Comparison of ENCODE assay signal across 8 cellular contexts in the genomic region with DNA sequence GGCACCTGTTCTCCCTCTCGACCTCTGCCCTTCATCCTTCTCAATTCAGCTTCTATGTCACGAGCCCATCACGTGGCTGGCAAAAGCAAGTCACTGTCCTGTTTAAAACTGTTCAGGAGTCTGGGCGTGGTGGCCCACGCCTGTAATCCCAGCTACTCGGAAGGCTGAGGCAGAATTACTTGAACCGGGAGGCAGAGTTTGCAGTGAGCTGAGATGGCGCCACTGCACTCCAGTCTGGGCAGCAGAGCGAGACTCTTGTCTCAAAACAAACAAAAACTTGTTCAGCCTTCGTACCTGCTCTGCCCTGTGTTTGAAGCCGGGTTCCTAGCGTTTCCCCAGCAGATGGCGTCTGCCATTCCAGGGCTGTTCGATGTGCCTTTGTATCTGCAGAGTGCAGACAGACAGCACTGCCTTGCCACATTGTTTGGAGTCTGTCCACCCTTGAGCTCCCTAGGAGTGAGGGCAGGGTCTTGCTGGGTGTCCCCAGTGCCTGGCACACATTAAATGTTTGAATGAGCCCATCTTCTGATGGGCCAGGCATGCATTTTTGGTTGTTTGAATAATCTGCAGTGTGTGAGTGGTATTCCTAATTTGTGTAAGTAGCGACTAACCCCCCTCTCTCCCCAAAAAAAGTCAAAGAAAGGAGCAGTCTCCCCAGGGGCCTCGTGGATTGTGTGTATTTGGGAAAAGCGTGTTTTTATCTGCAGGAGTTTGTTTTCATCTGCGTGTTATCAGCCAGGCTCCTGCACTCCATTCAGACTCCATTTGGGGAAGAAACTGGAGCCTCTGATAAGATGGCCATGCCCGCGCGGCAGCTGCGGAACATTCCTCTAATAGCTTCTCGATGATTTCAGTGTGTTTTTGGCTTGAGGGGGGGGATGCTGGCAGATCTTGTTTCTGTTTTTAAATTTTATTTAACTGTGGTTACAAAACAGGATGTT.
A peak's percentile ranks its signal among the peaks of the same experiment; 100 is the strongest.
DNase-seq lines count a peak whose midpoint lies in the region; ATAC-seq and TF ChIP-seq lines count a peak whose summit lies in the region.

No MANE protein-coding gene starts in this region.

- H3K56ac ChIP-seq in mesendoderm (ENCODE audit: low read length): peak overlapping the region; percentile 18

- no CpG with 5 or more reads among the region's 23 CpGs for WGBS in mesendoderm (ENCODE audit: extremely low coverage, insufficient coverage, low lambda C conversion rate)

- ATAC-seq in HG03159 (IDR thresholded peaks at IDR 0.05; ENCODE audit: unreplicated experiment) (no peak), HG02588 (IDR thresholded peaks at IDR 0.05; ENCODE audit: unreplicated experiment) (no peak)

- no peak overlapping the region for H2BK15ac ChIP-seq in mesendoderm (replicated peaks; ENCODE audit: low read depth)

- no peaks in the 10 kb centered on the region for H3K9me3 ChIP-seq in HAP-1
- H3K9me3 ChIP-seq in OCI-LY7 (ENCODE audit: low read length): no peaks in the 10 kb centered on the region

- intact Hi-C loops in OCI-LY7 (cut with micrococcal nuclease; ENCODE audit: unreplicated experiment): no loop called here

- H3K4me3 ChIP-seq in HAP-1: no peak overlapping the region
- H3K4me3 ChIP-seq in OCI-LY7 (ENCODE audit: low read depth, low read length, poor library complexity, severe bottlenecking): no peak overlapping the region
- no peak overlapping the region for H3K4me3 ChIP-seq in mesendoderm (ENCODE audit: low read length)

- H3K18ac ChIP-seq in mesendoderm (ENCODE audit: low read length): no peak overlapping the region

- no peaks in the 10 kb centered on the region for H4K20me1 ChIP-seq in OCI-LY7 (ENCODE audit: insufficient read depth, low read length)

- peaks cover 15% of the 10 kb centered on the region for H3K79me1 ChIP-seq in mesendoderm (ENCODE audit: low read length)

- CTCF ChIA-PET in OCI-LY7 (lab: Charles Lee; ENCODE audit: unreplicated experiment): interaction anchor here (1.0 kb wide), 1 partner anchor 11 kb away, joined by 6 read pairs; no protein-coding TSS in a partner anchor

- H2BK120ac ChIP-seq in mesendoderm (ENCODE audit: low read depth, low read length): no peak overlapping the region

- peak; percentile 73 for TF ChIP-seq CTCF in OCI-LY7 (conservative IDR thresholded peaks at IDR 0.05; ENCODE audit: low read length)

- H3K9ac ChIP-seq in mesendoderm (ENCODE audit: low read length): no peak overlapping the region

- in situ Hi-C loops in Caki2 (cut with HindIII; ENCODE audit: low pct_unique_long_range_greater_than_20kb, low sequenced_read_pairs): no loop called here
- in situ Hi-C loops in HAP-1 (cut with MboI; ENCODE audit: low sequenced_read_pairs): no loop called here

- POLR2A ChIA-PET in OCI-LY7 (lab: Charles Lee): no interaction called here

- H3K9me2 ChIP-seq in OCI-LY7 (ENCODE audit: insufficient read depth, low read length): no peaks in the 10 kb centered on the region

- H3K4ac ChIP-seq in mesendoderm (ENCODE audit: low read depth, low read length): no peak overlapping the region

- H3K27me3 ChIP-seq in HAP-1 (ENCODE audit: low read depth) (no peaks in the 10 kb centered on the region), mesendoderm (ENCODE audit: insufficient read depth, low read length, poor library complexity) (no peaks in the 10 kb centered on the region)

- no peaks in the 10 kb centered on the region; the same call in 1 of the 2 replicates for H3K36me3 ChIP-seq in HAP-1 (replicated peaks)
- H3K36me3 ChIP-seq in OCI-LY7 (ENCODE audit: insufficient read depth, low read length): peaks cover 61% of the 10 kb centered on the region
- H3K36me3 ChIP-seq in mesendoderm (ENCODE audit: control insufficient read depth, insufficient read depth, low read length): peaks cover 2% of the 10 kb centered on the region

- BruUV-seq in OCI-LY7 (replicated peaks; lab: Mats Ljungman, UMichigan): no TSS peak

- H2AFZ ChIP-seq in OCI-LY7 (ENCODE audit: low read length): no peak overlapping the region

- no peak overlapping the region for H2AK5ac ChIP-seq in mesendoderm (ENCODE audit: low read length)

- H2BK5ac ChIP-seq in mesendoderm (ENCODE audit: low read length): no peak overlapping the region

- H3K4me2 ChIP-seq in OCI-LY7 (ENCODE audit: low read length) (no peak overlapping the region), mesendoderm (ENCODE audit: low read length) (no peak overlapping the region)

- H3K79me2 ChIP-seq in OCI-LY7 (ENCODE audit: insufficient read depth, low read depth, low read length): no peaks in the 10 kb centered on the region
- peaks cover 24% of the 10 kb centered on the region for H3K79me2 ChIP-seq in mesendoderm (ENCODE audit: control insufficient read depth, insufficient read depth, low read length)

- H3K27ac ChIP-seq in OCI-LY7 (ENCODE audit: low read depth, low read length, poor library complexity, severe bottlenecking): no peak overlapping the region
- no peak overlapping the region for H3K27ac ChIP-seq in mesendoderm (ENCODE audit: low read depth, low read length)

- H3K4me1 ChIP-seq in HAP-1: no peaks in the 10 kb centered on the region
- H3K4me1 ChIP-seq in OCI-LY7 (ENCODE audit: insufficient read depth, low read length, poor library complexity, severe bottlenecking): no peaks in the 10 kb centered on the region
- no peaks in the 10 kb centered on the region for H3K4me1 ChIP-seq in mesendoderm (ENCODE audit: control insufficient read depth, low read depth, low read length)

- H4K8ac ChIP-seq in mesendoderm (ENCODE audit: low read depth, low read length): no peak overlapping the region

- H3K23ac ChIP-seq in mesendoderm (ENCODE audit: low read length): no peak overlapping the region

- peak; percentile 76 for DNase-seq in Caki2 (ENCODE audit: low read depth)
- DNase-seq in HAP-1 (ENCODE audit: low spot score in 2 of 2): peak; percentile 22 to 59
- DNase-seq in OCI-LY7 (ENCODE audit: low spot score): peak; percentile 31
- DNase-seq in dermis blood vessel endothelial cell: peak; percentile 64
- DNase-seq in mesendoderm: peak; percentile 81
- DNase-seq in LoVo (ENCODE audit: low spot score): no peak

- no peak overlapping the region for H4K5ac ChIP-seq in mesendoderm (ENCODE audit: low read length)
